Comparison of ENCODE assay signal across 12 cellular contexts in the genomic region with DNA sequence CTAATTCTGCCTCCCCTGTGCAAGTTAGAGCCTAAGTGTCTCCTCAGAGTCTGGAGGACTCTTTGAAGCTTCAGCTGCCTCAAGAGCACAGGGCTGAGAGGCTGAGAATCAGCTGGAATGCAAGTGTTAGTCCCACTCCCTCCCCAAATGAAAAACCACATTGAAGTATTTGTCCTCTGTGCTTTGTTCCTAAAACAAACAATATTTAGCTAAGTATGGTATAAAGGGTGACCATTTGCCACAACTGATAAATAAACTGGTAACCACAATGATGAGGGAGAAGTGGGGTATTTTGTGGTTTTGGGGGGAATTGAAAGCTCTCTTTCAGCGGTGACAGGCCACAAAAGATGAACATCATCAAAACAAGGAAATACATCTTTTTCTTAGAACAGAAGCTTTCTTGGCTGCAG.
DNase-seq lines count a peak whose midpoint lies in the region; ATAC-seq, FAIRE-seq and TF ChIP-seq lines count a peak whose summit lies in the region.
"Had no signal": no experiment of that assay in that cellular context is flagged by ENCODE, and none has a peak within 500 bp of the region (broad histone marks: within the 10 kb centered on the region; RNA-seq: fewer than 3 reads in every experiment).

No MANE protein-coding gene starts in this region.

- no peak overlapping the region for H3K9ac ChIP-seq in mesenchymal stem cell (ENCODE audit: low read length)

- no peaks in the 10 kb centered on the region for H3K9me3 ChIP-seq in mesenchymal stem cell (ENCODE audit: control insufficient read depth, low read length)
- H3K9me3 ChIP-seq: colonic mucosa had no signal

- ATAC-seq in GM18870 (IDR thresholded peaks at IDR 0.05; ENCODE audit: unreplicated experiment) (peak; percentile 65), HG02885 (IDR thresholded peaks at IDR 0.05; ENCODE audit: poor library complexity, unreplicated experiment) (peak; percentile 61)
- no peak for ATAC-seq in activated T-helper 17 cell treated with anti-CD3 and anti-CD28 coated beads, Interleukin-2, amount 50 U/mL, for 72 hours (replicated peaks)
- ATAC-seq: activated T-cell treated with anti-CD3 and anti-CD28 coated beads, Interleukin-2, amount 50 U/mL, for 4 hours had no signal

- H3K27ac Mint-ChIP-seq in activated T-helper 17 cell treated with anti-CD3 and anti-CD28 coated beads, Interleukin-2, amount 50 U/mL, for 72 hours: no peak overlapping the region

- H3K4me1 Mint-ChIP-seq in activated T-helper 17 cell treated with anti-CD3 and anti-CD28 coated beads, Interleukin-2, amount 50 U/mL, for 72 hours: no peaks in the 10 kb centered on the region

- H3K4ac ChIP-seq in mesenchymal stem cell (ENCODE audit: low read depth in 1 of 2, low read length in 2 of 2): no peak overlapping the region

- no peak overlapping the region for H4K8ac ChIP-seq in mesenchymal stem cell (ENCODE audit: low read length)

- H3K4me1 ChIP-seq in mesenchymal stem cell (ENCODE audit: control insufficient read depth, insufficient read depth, low read depth, low read length): no peaks in the 10 kb centered on the region
- H3K4me1 ChIP-seq: colonic mucosa had no signal

- H3K4me3 ChIP-seq in mesenchymal stem cell (ENCODE audit: insufficient read depth in 1 of 2, low read depth in 1 of 2, low read length in 2 of 2): no peak overlapping the region
- H3K4me3 ChIP-seq: colonic mucosa had no signal

- H4K91ac ChIP-seq in mesenchymal stem cell (ENCODE audit: low read length): no peak overlapping the region

- no CpG with 5 or more reads among the region's 1 CpG for WGBS in mesenchymal stem cell

- no peaks in the 10 kb centered on the region for H3K27me3 ChIP-seq in mesenchymal stem cell (ENCODE audit: control insufficient read depth in 1 of 2, insufficient read depth in 1 of 2, low read length in 2 of 2)
- H3K27me3 ChIP-seq: colonic mucosa had no signal

- H2AFZ ChIP-seq in mesenchymal stem cell (ENCODE audit: low read depth, low read length): no peak overlapping the region

- H2BK5ac ChIP-seq in mesenchymal stem cell (ENCODE audit: low read depth, low read length, poor library complexity, severe bottlenecking): no peak overlapping the region

- peaks cover 4% of the 10 kb centered on the region for H3K9me3 Mint-ChIP-seq in activated T-helper 17 cell treated with anti-CD3 and anti-CD28 coated beads, Interleukin-2, amount 50 U/mL, for 72 hours

- no peak overlapping the region for H2BK15ac ChIP-seq in mesenchymal stem cell (ENCODE audit: low read depth, poor library complexity, severe bottlenecking)

- no peak overlapping the region for H3K4me3 Mint-ChIP-seq in activated T-helper 17 cell treated with anti-CD3 and anti-CD28 coated beads, Interleukin-2, amount 50 U/mL, for 72 hours
- H3K4me3 Mint-ChIP-seq: activated T-cell treated with anti-CD3 and anti-CD28 coated beads, Interleukin-2, amount 50 U/mL, for 4 hours had no signal

- H2AK5ac ChIP-seq in mesenchymal stem cell (ENCODE audit: low read length, severe bottlenecking): no peak overlapping the region

- FAIRE-seq in H54 (lab: Jason Lieb, UNC): no peak

- no peak for TF ChIP-seq POLR2A in H54 (IDR thresholded peaks at IDR 0.05; ENCODE audit: low read depth, low read length)

- DNase-seq in NCI-H69 (lab: John Stamatoyannopoulos, UW): peak; percentile 12
- peak; percentile 13 for DNase-seq in mesenchymal stem cell
- no peak for DNase-seq in H54 (ENCODE audit: insufficient read length, low spot score)
- no peak for DNase-seq in NCI-H1092 treated with DMSO at 0.1 percent for 48 hours (lab: John Stamatoyannopoulos, UW)
- no peak for DNase-seq in NCI-H146 treated with DMSO at 0.1 percent for 48 hours (lab: John Stamatoyannopoulos, UW; ENCODE audit: unreplicated experiment)
- DNase-seq: activated T-cell treated with anti-CD3 and anti-CD28 coated beads, Interleukin-2, amount 50 U/mL, for 4 hours; colonic mucosa; mammary epithelial cell; NCI-H774 had no signal

- H3K18ac ChIP-seq in mesenchymal stem cell (ENCODE audit: low read depth in 1 of 2, low read length in 2 of 2): no peak overlapping the region

- H3K27ac ChIP-seq in mesenchymal stem cell (ENCODE audit: low read length, poor library complexity, severe bottlenecking): no peak overlapping the region
- H3K27ac ChIP-seq: colonic mucosa had no signal

- no peak overlapping the region for H3K23ac ChIP-seq in mesenchymal stem cell (ENCODE audit: low read length in 2 of 2)

- H3K36me3 Mint-ChIP-seq in activated T-helper 17 cell treated with anti-CD3 and anti-CD28 coated beads, Interleukin-2, amount 50 U/mL, for 72 hours (ENCODE audit: low read depth): no peaks in the 10 kb centered on the region

- peaks cover 19% of the 10 kb centered on the region for H3K27me3 Mint-ChIP-seq in activated T-helper 17 cell treated with anti-CD3 and anti-CD28 coated beads, Interleukin-2, amount 50 U/mL, for 72 hours

- no peak overlapping the region for H3K14ac ChIP-seq in mesenchymal stem cell (ENCODE audit: low read length in 2 of 2)

- H3K79me1 ChIP-seq in mesenchymal stem cell (replicated peaks; ENCODE audit: low read length, poor library complexity, severe bottlenecking): no peaks in the 10 kb centered on the region

- no peak overlapping the region for H2BK120ac ChIP-seq in mesenchymal stem cell (ENCODE audit: low read depth, low read length)

- no peak overlapping the region for H2BK12ac ChIP-seq in mesenchymal stem cell (ENCODE audit: low read length in 2 of 2)

- no peaks in the 10 kb centered on the region for H3K36me3 ChIP-seq in mesenchymal stem cell (ENCODE audit: control insufficient read depth in 1 of 2, insufficient read depth in 2 of 2, low read depth in 1 of 2, low read length in 2 of 2)
- H3K36me3 ChIP-seq: colonic mucosa had no signal

- no peak overlapping the region for H3K4me2 ChIP-seq in mesenchymal stem cell (ENCODE audit: low read length, poor library complexity, severe bottlenecking)

Comparison
In these comparisons a context has a peak if more than half of its experiments do, and no peak if none do; other contexts are left out.
1. DNase-seq: peak in NCI-H69 (single experiment) and mesenchymal stem cell (single experiment); none in H54 (single experiment), NCI-H1092 treated with DMSO at 0.1 percent for 48 hours (single experiment) and NCI-H146 treated with DMSO at 0.1 percent for 48 hours (single experiment).